Comparison of ENCODE assay signal across 8 cellular contexts in the genomic region with DNA sequence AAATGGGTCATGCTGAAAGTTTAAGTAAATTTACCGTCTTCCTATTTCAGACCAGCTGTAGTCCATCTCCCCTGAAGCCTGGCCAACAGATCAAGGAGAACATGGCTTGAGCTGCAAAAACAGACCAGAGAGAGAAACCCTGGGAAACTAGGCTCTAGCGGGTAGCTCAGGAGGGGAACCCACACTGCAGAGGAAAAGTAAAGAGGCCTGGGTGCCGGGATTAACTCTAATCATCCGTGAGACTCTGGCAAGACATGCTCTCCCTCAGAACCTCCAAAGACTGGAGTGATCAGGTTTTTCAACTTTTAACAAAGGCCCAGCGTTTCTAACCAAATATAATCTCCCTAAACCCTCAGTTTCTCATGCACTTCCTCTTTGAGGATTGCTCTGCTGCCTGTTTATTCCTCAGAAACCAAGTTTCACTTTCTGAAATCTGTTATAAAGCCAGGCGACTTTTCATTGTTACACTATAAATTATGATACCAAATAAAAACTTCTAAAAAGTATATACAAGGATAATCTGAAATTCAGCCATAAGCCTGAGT.
DNase-seq lines count a peak whose midpoint lies in the region; ATAC-seq, FAIRE-seq and TF ChIP-seq lines count a peak whose summit lies in the region.

No MANE protein-coding gene starts in this region.

- H3K4me3 ChIP-seq in OCI-LY3 (ENCODE audit: low read length): peak overlapping the region; percentile 48
- H3K4me3 ChIP-seq in epithelial cell of proximal tubule (ENCODE audit: low read depth, low read length): peak overlapping the region; percentile 33

- H3K9ac ChIP-seq in OCI-LY3 (ENCODE audit: low read length): peak overlapping the region; percentile 18; the same call in 1 of the 2 replicates

- peak overlapping the region; percentile 72 for H3K4me2 ChIP-seq in OCI-LY3 (ENCODE audit: low read length)

- H3K9me3 ChIP-seq in OCI-LY3 (ENCODE audit: insufficient read depth, low read length): no peaks in the 10 kb centered on the region

- DNase-seq in epithelial cell of proximal tubule (ENCODE audit: low read depth) (no peak), neural crest cell (ENCODE audit: low read depth, low spot score) (no peak), NCI-H2196 (lab: John Stamatoyannopoulos, UW; ENCODE audit: unreplicated experiment) (no peak), RCC 7860 (ENCODE audit: low spot score) (no peak)

- no peaks in the 10 kb centered on the region for H3K27me3 Mint-ChIP-seq in neural crest cell (ENCODE audit: low read depth)

- no peaks in the 10 kb centered on the region for H3K9me3 Mint-ChIP-seq in neural crest cell

- no peak for FAIRE-seq in RCC 7860 (lab: Jason Lieb, UNC)

- H4K20me1 ChIP-seq in OCI-LY3 (ENCODE audit: insufficient read depth, low read length): no peaks in the 10 kb centered on the region; the same call in 1 of the 2 replicates

- peak overlapping the region; percentile 12; the same call in 1 of the 2 replicates for H2AFZ ChIP-seq in OCI-LY3 (ENCODE audit: low read depth, low read length)

- H3K79me2 ChIP-seq in OCI-LY3 (ENCODE audit: low read length): no peaks in the 10 kb centered on the region

- H3K27me3 ChIP-seq in OCI-LY3 (ENCODE audit: low read depth, low read length): no peaks in the 10 kb centered on the region

- H3K4me3 Mint-ChIP-seq in neural crest cell: peak overlapping the region; percentile 25

- H3K36me3 ChIP-seq in OCI-LY3 (replicated peaks; ENCODE audit: low read depth, low read length): no peaks in the 10 kb centered on the region

- TF ChIP-seq CTCF in OCI-LY3 (IDR thresholded peaks at IDR 0.05; ENCODE audit: low read depth, low read length) (no peak), epithelial cell of proximal tubule (conservative IDR thresholded peaks at IDR 0.05; ENCODE audit: low read depth, low read length) (no peak), neural crest cell (conservative IDR thresholded peaks at IDR 0.05) (no peak)

- H3K27ac ChIP-seq in OCI-LY3 (ENCODE audit: low read length): peak overlapping the region; percentile 3

- ATAC-seq in GM18505 (IDR thresholded peaks at IDR 0.05; ENCODE audit: unreplicated experiment) (no peak), HG03571 (IDR thresholded peaks at IDR 0.05; ENCODE audit: unreplicated experiment) (no peak), GM18858 (IDR thresholded peaks at IDR 0.05; ENCODE audit: unreplicated experiment) (no peak)

- TF ChIP-seq POLR2A in GM18505 (IDR thresholded peaks at IDR 0.05; ENCODE audit: borderline replicate concordance, extremely low read depth, insufficient read depth, insufficient read length): peak; percentile 16

- H3K4me1 Mint-ChIP-seq in neural crest cell: peaks cover 48% of the 10 kb centered on the region

- H3K4me1 ChIP-seq in OCI-LY3 (ENCODE audit: low read length): peaks cover 20% of the 10 kb centered on the region

- peaks cover 5% of the 10 kb centered on the region for H3K36me3 Mint-ChIP-seq in neural crest cell (ENCODE audit: low read depth)

- H3K27ac Mint-ChIP-seq in neural crest cell (ENCODE audit: unreplicated experiment): peak overlapping the region; percentile 85
